ENCODE assay signal across 20 cellular contexts in the genomic region with DNA sequence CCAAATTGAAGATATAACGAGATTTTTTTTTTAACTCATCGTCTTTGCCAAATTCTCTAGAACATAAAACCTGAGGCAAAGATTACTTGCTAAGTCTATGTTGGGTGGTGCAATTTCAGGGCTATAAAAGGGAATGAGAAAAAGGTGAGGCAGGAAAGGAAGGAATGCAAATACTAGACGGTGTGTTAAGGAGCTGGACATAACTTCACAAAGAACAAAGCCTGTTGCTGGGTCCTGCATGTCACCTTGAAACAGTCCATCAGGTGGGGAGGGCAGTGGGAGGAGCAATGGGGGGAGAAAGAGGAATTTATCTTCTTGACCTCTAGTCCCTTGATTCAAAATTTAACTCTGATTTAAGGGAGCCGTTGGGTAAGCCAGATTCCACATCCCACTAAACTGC. TPM values are rescaled to one million over a fixed set of nuclear protein-coding genes. Genes with fewer than 3 reads are reported as not detected.
DNase-seq lines count a peak whose midpoint lies in the region; ATAC-seq and TF ChIP-seq lines count a peak whose summit lies in the region.
"Had no signal": no experiment of that assay in that cellular context is flagged by ENCODE, and none has a peak within 500 bp of the region (broad histone marks: within the 10 kb centered on the region; RNA-seq: fewer than 3 reads in every experiment).

No MANE protein-coding gene starts in this region.

- H3K4me3 ChIP-seq in IMR-90 (ENCODE audit: insufficient read depth, low read depth, low read length) (no peak overlapping the region), colonic mucosa (no peak overlapping the region), left lung (no peak overlapping the region), rectal smooth muscle tissue (ENCODE audit: low read length) (peak overlapping the region; percentile 2), lower leg skin (ENCODE audit: low read depth, poor library complexity, severe bottlenecking) (no peak overlapping the region)
- H3K4me3 ChIP-seq: K562, PC-9 had no signal

- H3K4me1 ChIP-seq in IMR-90 (ENCODE audit: control insufficient read depth, insufficient read depth, low read length) (peaks cover 18% of the 10 kb centered on the region), colonic mucosa (peaks cover 2% of the 10 kb centered on the region), left lung (peaks cover 4 to 22% of the 10 kb centered on the region in 2 donors), rectal smooth muscle tissue (ENCODE audit: control insufficient read depth, insufficient read depth, low read length) (peaks cover 2% of the 10 kb centered on the region)

- H3K18ac ChIP-seq in IMR-90 (ENCODE audit: low read depth, low read length) = no peak overlapping the region

- no peaks in the 10 kb centered on the region for H4K20me1 ChIP-seq in IMR-90 (ENCODE audit: insufficient read depth, low read length)

- H3K27ac ChIP-seq in IMR-90 (ENCODE audit: insufficient read depth, low read length) (no peak overlapping the region), colonic mucosa (peak overlapping the region; percentile 62), left lung (no peak overlapping the region), rectal smooth muscle tissue (ENCODE audit: low read depth, low read length) (no peak overlapping the region)
- H3K27ac ChIP-seq: PC-9 had no signal

- H3K4me3 Mint-ChIP-seq in activated CD8-positive, alpha-beta memory T cell treated with anti-CD3 and anti-CD28 coated beads, Interleukin-2, amount 10 ng/mL, durations not matched to agents 7 days and 5 days = no peak overlapping the region
- no peak overlapping the region for H3K4me3 Mint-ChIP-seq in activated naive CD8-positive, alpha-beta T cell treated with anti-CD3 and anti-CD28 coated beads for 36 hours
- H3K4me3 Mint-ChIP-seq: CD14-positive monocyte, H9, HFFc6 had no signal

- no peaks in the 10 kb centered on the region for H3K27me3 Mint-ChIP-seq in activated CD8-positive, alpha-beta memory T cell treated with anti-CD3 and anti-CD28 coated beads, Interleukin-2, amount 10 ng/mL, durations not matched to agents 7 days and 5 days
- H3K27me3 Mint-ChIP-seq in activated naive CD8-positive, alpha-beta T cell treated with anti-CD3 and anti-CD28 coated beads for 36 hours = no peaks in the 10 kb centered on the region

- H3K4ac ChIP-seq in IMR-90 (ENCODE audit: low read depth, low read length) = 0 out of 2 replicates have a peak overlapping the region, but pooled peaks have one; percentile 20

- peak overlapping the region; percentile 6; the same call in 1 of the 2 replicates for H2BK120ac ChIP-seq in IMR-90 (ENCODE audit: low read depth, low read length)

- no peak overlapping the region for H4K8ac ChIP-seq in IMR-90 (ENCODE audit: low read depth in 2 of 2, low read length in 2 of 2)

- H3K9me3 ChIP-seq in IMR-90 (ENCODE audit: control insufficient read depth, insufficient read depth, low read length) (no peaks in the 10 kb centered on the region), colonic mucosa (no peaks in the 10 kb centered on the region), left lung (no peaks in the 10 kb centered on the region)

- H2AFZ ChIP-seq in IMR-90 (replicated peaks; ENCODE audit: low read length, poor library complexity) = no peak overlapping the region
- H2AFZ ChIP-seq: PC-9 had no signal

- peak overlapping the region; percentile 17; the same call in 1 of the 2 replicates for H3K14ac ChIP-seq in IMR-90 (replicated peaks; ENCODE audit: low read depth, low read length)

- H2BK15ac ChIP-seq in IMR-90 (ENCODE audit: low read depth, low read length) = 0 out of 3 replicates have a peak overlapping the region, but pooled peaks have one; percentile 32

- H2BK20ac ChIP-seq in IMR-90 (ENCODE audit: low read depth, low read length) = peak overlapping the region; percentile 52; the same call in 1 of the 2 replicates

- H4K91ac ChIP-seq in IMR-90 (ENCODE audit: insufficient read depth, low read depth, low read length) = no peak overlapping the region

- dilution Hi-C loops in IMR-90 (cut with HindIII; ENCODE audit: low sequenced_read_pairs, unreplicated experiment) = no loop called here

- TF ChIP-seq CTCF in IMR-90 (conservative IDR thresholded peaks at IDR 0.05; ENCODE audit: low read depth, low read length) = no peak
- no peak for TF ChIP-seq CTCF in colonic mucosa (IDR thresholded peaks at IDR 0.05)
- TF ChIP-seq CTCF in left lung (IDR thresholded peaks at IDR 0.05) = no peak
- no peak for TF ChIP-seq CTCF in lower leg skin (IDR thresholded peaks at IDR 0.05)

- H3K56ac ChIP-seq in IMR-90 (ENCODE audit: extremely low read depth, insufficient read depth, low read length) = no peak overlapping the region

- no peaks in the 10 kb centered on the region for H3K9me3 Mint-ChIP-seq in activated CD8-positive, alpha-beta memory T cell treated with anti-CD3 and anti-CD28 coated beads, Interleukin-2, amount 10 ng/mL, durations not matched to agents 7 days and 5 days (ENCODE audit: low read depth)
- H3K9me3 Mint-ChIP-seq in activated naive CD8-positive, alpha-beta T cell treated with anti-CD3 and anti-CD28 coated beads for 36 hours = no peaks in the 10 kb centered on the region
- H3K9me3 Mint-ChIP-seq: CD14-positive monocyte, H9, HFFc6 had no signal

- H3K4me1 Mint-ChIP-seq in activated CD8-positive, alpha-beta memory T cell treated with anti-CD3 and anti-CD28 coated beads, Interleukin-2, amount 10 ng/mL, durations not matched to agents 7 days and 5 days = peaks cover 27% of the 10 kb centered on the region
- H3K4me1 Mint-ChIP-seq in activated naive CD8-positive, alpha-beta T cell treated with anti-CD3 and anti-CD28 coated beads for 36 hours = peaks cover 7% of the 10 kb centered on the region

- H3K79me1 ChIP-seq in IMR-90 (ENCODE audit: low read depth in 1 of 2, low read length in 2 of 2) = peaks cover 5 to 25% of the 10 kb centered on the region in 2 experiments; a peak in 3 of 4 replicates

- no peak overlapping the region for H3K23ac ChIP-seq in IMR-90 (ENCODE audit: low read depth, low read length)

- no peak for DNase-seq in IMR-90
- peak; percentile 53 for DNase-seq in colonic mucosa
- DNase-seq in left lung = no peak
- DNase-seq in activated CD8-positive, alpha-beta memory T cell treated with anti-CD3 and anti-CD28 coated beads, Interleukin-2, amount 10 ng/mL, durations not matched to agents 7 days and 5 days = no peak
- no peak for DNase-seq in activated naive CD8-positive, alpha-beta T cell treated with anti-CD3 and anti-CD28 coated beads for 36 hours
- no peak for DNase-seq in lower leg skin (ENCODE audit: low spot score in 2 of 2)
- DNase-seq in AG20443 (ENCODE audit: low spot score) = no peak
- DNase-seq: H9, HFFc6, MM.1S, NCI-H1048, NCI-H1417 treated with DMSO at 0.1 percent for 48 hours, NCI-H2029 treated with DMSO at 0.1 percent for 48 hours, NCI-H226, NCI-H510A treated with DMSO at 0.1 percent for 48 hours, NCI-H748 treated with DMSO at 0.1 percent for 48 hours, PC-9 had no signal

- BruUV-seq in IMR-90 (replicated peaks; lab: Mats Ljungman, UMichigan) = no TSS peak

- H3K9ac ChIP-seq in IMR-90 (ENCODE audit: low read depth, low read length) (no peak overlapping the region), colonic mucosa (ENCODE audit: low read depth in 2 of 2, low read length in 2 of 2) (peak overlapping the region in 1 of 2 donors; percentile 0), rectal smooth muscle tissue (ENCODE audit: low read length) (no peak overlapping the region)

- no peak for TF ChIP-seq RAD21 in IMR-90 (IDR thresholded peaks at IDR 0.05; ENCODE audit: low read length)

- H3K27me3 ChIP-seq in IMR-90 (ENCODE audit: control insufficient read depth, insufficient read depth, low read length) = no peaks in the 10 kb centered on the region
- no peaks in the 10 kb centered on the region for H3K27me3 ChIP-seq in colonic mucosa
- no peaks in the 10 kb centered on the region for H3K27me3 ChIP-seq in left lung
- H3K27me3 ChIP-seq in rectal smooth muscle tissue (ENCODE audit: control insufficient read depth, insufficient read depth, low read length) = no peaks in the 10 kb centered on the region

- H2AK5ac ChIP-seq in IMR-90 (ENCODE audit: low read depth, low read length) = peak overlapping the region; percentile 17

- no peak overlapping the region for H3K27ac Mint-ChIP-seq in activated CD8-positive, alpha-beta memory T cell treated with anti-CD3 and anti-CD28 coated beads, Interleukin-2, amount 10 ng/mL, durations not matched to agents 7 days and 5 days
- H3K27ac Mint-ChIP-seq in activated naive CD8-positive, alpha-beta T cell treated with anti-CD3 and anti-CD28 coated beads for 36 hours = no peak overlapping the region
- H3K27ac Mint-ChIP-seq: H9 had no signal

- TF ChIP-seq POLR2A in IMR-90 (IDR thresholded peaks at IDR 0.05; ENCODE audit: low read depth, low read length) (no peak), lower leg skin (IDR thresholded peaks at IDR 0.05) (no peak)

- H2BK5ac ChIP-seq in IMR-90 (ENCODE audit: low read depth, low read length, poor library complexity, severe bottlenecking) = no peak overlapping the region

- ATAC-seq in IMR-90 (ENCODE audit: low read depth) (no peak), left lung (peak; percentile 35)
- no peak for ATAC-seq in activated CD8-positive, alpha-beta memory T cell treated with anti-CD3 and anti-CD28 coated beads, Interleukin-2, amount 10 ng/mL, durations not matched to agents 7 days and 5 days
- ATAC-seq: K562 had no signal

- no peak overlapping the region for H3K4me2 ChIP-seq in IMR-90 (ENCODE audit: low read depth, low read length)
- H3K4me2 ChIP-seq: PC-9 had no signal

- in situ Hi-C loops in IMR-90 (cut with MboI; ENCODE audit: low sequenced_read_pairs) = no loop called here

- intact Hi-C loops in IMR-90 (cut with micrococcal nuclease) = no loop called here
- intact Hi-C loops in colonic mucosa (cut with DNase I) = no loop called here
- intact Hi-C loops in left lung (cut with DNase I) = no loop called here
- intact Hi-C loops in lower leg skin (cut with DNase I; ENCODE audit: low total_unique reads) = no loop called here

- H2AK9ac ChIP-seq in IMR-90 (replicated peaks; ENCODE audit: low read depth, low read length, poor library complexity) = no peak overlapping the region

- CTCF ChIA-PET in IMR-90 (lab: Yijun Ruan, JAX) = no interaction called here
- CTCF ChIA-PET in activated CD8-positive, alpha-beta memory T cell treated with anti-CD3 and anti-CD28 coated beads, Interleukin-2, amount 10 ng/mL, durations not matched to agents 7 days and 5 days (lab: Charles Lee) = interaction anchor here (1.6 kb wide), 1 partner anchor 12 kb away, joined by 4 read pairs; no protein-coding TSS in a partner anchor

- H4K5ac ChIP-seq in IMR-90 (ENCODE audit: low read depth, low read length) = no peak overlapping the region

- H3K36me3 Mint-ChIP-seq in activated CD8-positive, alpha-beta memory T cell treated with anti-CD3 and anti-CD28 coated beads, Interleukin-2, amount 10 ng/mL, durations not matched to agents 7 days and 5 days = peaks cover 4% of the 10 kb centered on the region
- H3K36me3 Mint-ChIP-seq in activated naive CD8-positive, alpha-beta T cell treated with anti-CD3 and anti-CD28 coated beads for 36 hours = no peaks in the 10 kb centered on the region

- H3K36me3 ChIP-seq in IMR-90 (ENCODE audit: control insufficient read depth, insufficient read depth, low read length) (peaks cover 4% of the 10 kb centered on the region; the same call in 1 of the 2 replicates), colonic mucosa (no peaks in the 10 kb centered on the region), left lung (no peaks in the 10 kb centered on the region), rectal smooth muscle tissue (ENCODE audit: control insufficient read depth, insufficient read depth, low read length) (no peaks in the 10 kb centered on the region)

- H3K9me1 ChIP-seq in IMR-90 (ENCODE audit: insufficient read depth, low read length) = peaks cover 26% of the 10 kb centered on the region

- WGBS in IMR-90 (ENCODE audit: extremely low coverage in 2 of 2, insufficient read length in 1 of 2), 2 experiments = 83% methylated on average over 1 of the region's 4 CpGs; no CpG with 5 or more reads in 1 of the 2 experiments
- WGBS in lower leg skin, 2 donors = 55 to 62% methylated on average over 4 of the region's 4 CpGs

- POLR2A ChIA-PET in IMR-90 (lab: Charles Lee; ENCODE audit: unreplicated experiment) = no interaction called here

RNA-seq across cellular contexts. Expression of a gene that starts 16.1 kb away (rescaled TPM):
- total RNA-seq in IMR-90 (2012; rRNA removed) = 70.1 and 78.6 TPM in 2 replicates
- polyA plus RNA-seq in IMR-90 (2012; rRNA removed) = 38.5 and 59.0 TPM in 2 replicates
- 16.4 and 21.0 TPM in 2 replicates for polyA plus RNA-seq in IMR-90 (2012; cell fraction: cytosol; rRNA removed)
- 213 and 221 TPM in 2 replicates for polyA plus RNA-seq in IMR-90 (2012; cell fraction: nucleus; rRNA removed; ENCODE audit: low replicate concordance)
- total RNA-seq in colonic mucosa = 10 to 100 TPM; 53.8 to 97.6 TPM
- 100 to 1,000 TPM; 115 to 147 TPM for total RNA-seq in left lung
- total RNA-seq in activated CD8-positive, alpha-beta memory T cell treated with anti-CD3 and anti-CD28 coated beads, Interleukin-2, amount 10 ng/mL, durations not matched to agents 7 days and 5 days = 100 to 1,000 TPM in 1 of 2 experiments, 10 to 100 TPM in 1; 76.3 to 100 TPM
- total RNA-seq in activated naive CD8-positive, alpha-beta T cell treated with anti-CD3 and anti-CD28 coated beads for 36 hours = 10 to 100 TPM; 15.3 to 15.6 TPM
- total RNA-seq in lower leg skin = 10 to 100 TPM; 29.6 to 57.5 (median 41.9) TPM
